9 cellular contexts compared by ENCODE assay signal in the genomic region with DNA sequence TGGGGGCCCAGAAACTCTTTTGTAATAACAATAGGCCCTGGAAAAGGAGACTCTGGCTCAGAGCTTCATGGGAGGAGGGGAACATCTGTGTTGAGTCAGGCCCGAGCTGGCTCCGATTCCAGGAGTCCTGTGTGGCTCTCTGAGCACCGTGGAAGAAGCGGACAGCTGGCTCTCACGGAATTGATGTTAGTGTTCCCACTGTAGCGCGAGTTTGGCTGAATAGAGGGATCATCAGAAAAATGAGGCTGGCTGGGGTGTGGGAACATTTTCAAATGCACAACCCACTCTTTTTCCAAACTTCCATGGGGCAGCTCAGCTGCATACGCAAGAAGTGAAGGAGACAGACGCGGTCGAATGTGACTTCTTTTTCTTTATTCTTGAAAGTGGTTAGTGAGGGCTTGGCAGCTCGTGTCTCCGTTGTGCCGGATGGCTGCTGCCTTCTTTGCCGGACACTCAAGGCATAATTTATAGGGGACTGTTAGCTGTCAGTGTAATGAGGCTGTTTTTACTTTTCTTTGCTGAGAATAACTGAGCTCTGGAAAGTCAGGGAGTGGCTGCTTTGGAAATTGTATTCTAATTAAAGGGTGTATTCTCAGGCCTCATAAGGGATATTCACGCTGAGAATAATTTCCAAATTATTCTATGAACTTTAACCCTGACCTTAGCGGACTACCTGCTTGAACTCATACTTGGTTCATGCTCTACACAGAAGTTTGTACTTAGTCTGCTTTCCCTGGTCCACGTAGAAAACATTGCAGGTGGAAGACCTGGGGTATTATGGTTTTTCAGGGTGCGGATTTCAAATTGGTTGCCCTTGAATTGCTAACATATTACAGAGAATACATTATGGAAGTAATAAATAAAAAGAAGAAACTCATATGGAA. TPM values are rescaled to one million over a fixed set of nuclear protein-coding genes. Genes with fewer than 3 reads are reported as not detected.
DNase-seq lines count a peak whose midpoint lies in the region; ATAC-seq and TF ChIP-seq lines count a peak whose summit lies in the region.
"Had no signal": no experiment of that assay in that cellular context is flagged by ENCODE, and none has a peak within 500 bp of the region (broad histone marks: within the 10 kb centered on the region; RNA-seq: fewer than 3 reads in every experiment).

No MANE protein-coding gene starts in this region.

- peak overlapping the region; percentile 55 for H3K9ac ChIP-seq in smooth muscle cell (ENCODE audit: low read depth)
- H3K9ac ChIP-seq: parathyroid adenoma had no signal

- H4K20me1 ChIP-seq in smooth muscle cell (ENCODE audit: low read depth) = no peaks in the 10 kb centered on the region

- WGBS in smooth muscle cell (ENCODE audit: low lambda C conversion rate) = 33% methylated on average over 19 of the region's 19 CpGs

- H3K4me2 ChIP-seq in smooth muscle cell = peak overlapping the region; percentile 58

- peaks cover 28% of the 10 kb centered on the region for H3K79me2 ChIP-seq in smooth muscle cell (ENCODE audit: low read depth)
- H3K79me2 ChIP-seq: parathyroid adenoma had no signal

- peaks cover 3% of the 10 kb centered on the region for H3F3A ChIP-seq in smooth muscle cell (ENCODE audit: low read depth)

- peak overlapping the region; percentile 19 for H3K4me3 ChIP-seq in smooth muscle cell

- H3K4me1 ChIP-seq in smooth muscle cell (ENCODE audit: low read depth) = peaks cover 6% of the 10 kb centered on the region
- H3K4me1 ChIP-seq: parathyroid adenoma had no signal

- no peak for TF ChIP-seq CTCF in smooth muscle cell (IDR thresholded peaks at IDR 0.05; ENCODE audit: borderline replicate concordance, insufficient read depth, poor library complexity, severe bottlenecking)

- ATAC-seq in HG02884 (IDR thresholded peaks at IDR 0.05; ENCODE audit: unreplicated experiment) = no peak

- no peaks in the 10 kb centered on the region for H3K36me3 ChIP-seq in smooth muscle cell (ENCODE audit: low read depth)

- peak overlapping the region; percentile 88 for H3K27ac ChIP-seq in smooth muscle cell (ENCODE audit: low read depth)
- H3K27ac ChIP-seq: parathyroid adenoma had no signal

- H2AFZ ChIP-seq in smooth muscle cell (ENCODE audit: low read depth) = peak overlapping the region; percentile 79
- H2AFZ ChIP-seq: parathyroid adenoma had no signal

- no peaks in the 10 kb centered on the region for H3K27me3 ChIP-seq in smooth muscle cell (ENCODE audit: low read depth)

- no peaks in the 10 kb centered on the region for H3K9me3 ChIP-seq in smooth muscle cell (replicated peaks; ENCODE audit: low read depth)

- DNase-seq in HCEC 1CT = peak; percentile 90
- peak; percentile 76 for DNase-seq in brain pericyte (ENCODE audit: low read depth, low spot score)
- DNase-seq in kidney glomerular epithelial cell (lab: John Stamatoyannopoulos, UW) = peak; percentile 50
- peak; percentile 10 for DNase-seq in smooth muscle cell (lab: John Stamatoyannopoulos, UW; ENCODE audit: unreplicated experiment)
- DNase-seq in SK-N-DZ (ENCODE audit: low spot score) = no peak
- no peak for DNase-seq in stimulated activated CD4-positive, alpha-beta T cell treated with anti-CD3 and anti-CD28 coated beads, Interleukin-2, amount 100 ng/mL, for 24 hours
- DNase-seq in stimulated activated CD4-positive, alpha-beta T cell treated with anti-CD3 and anti-CD28 coated beads, Interleukin-4, amount 100 ng/mL, for 4 hours = no peak

RNA-seq across cellular contexts. Expression of a gene that starts 23.1 kb away (rescaled TPM):
- total RNA-seq in smooth muscle cell = 36.9 and 37.0 TPM in 2 replicates
- 17.5 and 18.4 TPM in 2 replicates for polyA plus RNA-seq in smooth muscle cell
- 0.02 TPM in 1 of 2 replicates, not detected in the other for polyA plus RNA-seq in SK-N-DZ (2014; cell fraction: cytosol; rRNA removed)
- polyA plus RNA-seq in SK-N-DZ (2014; cell fraction: nucleus; rRNA removed) = not detected in 2 replicates

Comparison
In these comparisons a context has a peak if more than half of its experiments do, and no peak if none do; other contexts are left out.
1. DNase-seq: peak in HCEC 1CT (single experiment), brain pericyte (single experiment), kidney glomerular epithelial cell (single experiment) and smooth muscle cell (single experiment); none in SK-N-DZ (single experiment), stimulated activated CD4-positive, alpha-beta T cell treated with anti-CD3 and anti-CD28 coated beads, Interleukin-2, amount 100 ng/mL, for 24 hours (0 of 2) and stimulated activated CD4-positive, alpha-beta T cell treated with anti-CD3 and anti-CD28 coated beads, Interleukin-4, amount 100 ng/mL, for 4 hours (0 of 2).